Comparison of ENCODE assay signal across 21 cellular contexts in the genomic region with DNA sequence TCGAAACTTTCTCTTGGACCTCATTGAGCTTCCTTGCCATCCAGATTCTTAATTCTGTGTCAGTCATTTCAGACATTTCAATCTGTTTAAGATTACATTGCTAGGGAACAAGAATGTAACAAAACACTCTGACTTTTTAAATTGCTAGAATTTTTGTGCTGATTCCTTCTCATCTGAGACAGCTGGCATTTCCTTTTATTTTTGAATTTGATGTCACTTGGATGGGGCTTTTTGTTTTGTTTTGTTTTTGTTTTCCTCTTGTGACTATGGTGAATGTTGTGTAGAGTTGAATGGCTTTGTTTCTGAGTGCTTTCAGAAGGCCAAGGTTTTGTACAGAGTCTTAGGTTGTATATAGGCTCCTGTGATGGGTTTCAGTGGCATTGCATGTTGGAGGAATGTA.
"Had no signal": no experiment of that assay in that cellular context is flagged by ENCODE, and none has a peak within 500 bp of the region (broad histone marks: within the 10 kb centered on the region; RNA-seq: fewer than 3 reads in every experiment).

No MANE protein-coding gene starts in this region.

- H3K27me3 Mint-ChIP-seq: dendritic cell treated with granulocyte-macrophage colony-stimulating factor and Interleukin-4, amounts not matched to agents 40 ng/mL and 50 ng/mL, for 4 days; effector memory CD8-positive, alpha-beta T cell; progenitor cell of endocrine pancreas; type B pancreatic cell had no signal

- H3K27ac Mint-ChIP-seq: dendritic cell treated with granulocyte-macrophage colony-stimulating factor and Interleukin-4, amounts not matched to agents 40 ng/mL and 50 ng/mL, for 4 days; effector memory CD8-positive, alpha-beta T cell; natural killer cell; neural progenitor cell; progenitor cell of endocrine pancreas; type B pancreatic cell had no signal

- H3K4me3 Mint-ChIP-seq: dendritic cell treated with granulocyte-macrophage colony-stimulating factor and Interleukin-4, amounts not matched to agents 40 ng/mL and 50 ng/mL, for 4 days; effector memory CD8-positive, alpha-beta T cell; natural killer cell; neural progenitor cell; type B pancreatic cell had no signal

- ATAC-seq: effector memory CD8-positive, alpha-beta T cell; gastrocnemius medialis; heart right ventricle; left lobe of liver; mucosa of descending colon; natural killer cell; pancreas; right cardiac atrium had no signal

- H3K36me3 Mint-ChIP-seq: neural progenitor cell, type B pancreatic cell had no signal

- H3K9me3 ChIP-seq: gastrocnemius medialis, mucosa of descending colon, pancreas, thyroid gland had no signal

- H3K4me1 Mint-ChIP-seq: natural killer cell, neural progenitor cell had no signal

- DNase-seq: effector memory CD8-positive, alpha-beta T cell; esophagus squamous epithelium; gastrocnemius medialis; heart right ventricle; hypothalamus; islet precursor cell; mammary epithelial cell; mucosa of descending colon; natural killer cell; nucleus accumbens; right cardiac atrium; small intestine; stimulated activated CD4-positive, alpha-beta T cell treated with anti-CD3 and anti-CD28 coated beads, Interleukin-12 subunit alpha, Interleukin-12 subunit beta, amount 100 ng/mL, for 4 hours; stimulated activated naive CD4-positive, alpha-beta T cell; thyroid gland had no signal
